1 cellular context compared by ENCODE assay signal in genomic region chr18:42412896-42413295, GRCh38.
TF ChIP-seq lines count a peak whose summit lies in the region.

No MANE protein-coding gene starts in this region.

TF ChIP-seq in WTC11, 78 proteins besides CTCF, POLR2A, EP300 and RAD21 (continued from another document):
- TF ChIP-seq FOXP4 (CRISPR knock-in tag; IDR thresholded peaks at IDR 0.05) (no peak), KAT7 (CRISPR knock-in tag; IDR thresholded peaks at IDR 0.05; ENCODE audit: borderline replicate concordance) (no peak), USF2 (CRISPR knock-in tag; IDR thresholded peaks at IDR 0.05) (no peak)
- TF ChIP-seq, protein P1, sequence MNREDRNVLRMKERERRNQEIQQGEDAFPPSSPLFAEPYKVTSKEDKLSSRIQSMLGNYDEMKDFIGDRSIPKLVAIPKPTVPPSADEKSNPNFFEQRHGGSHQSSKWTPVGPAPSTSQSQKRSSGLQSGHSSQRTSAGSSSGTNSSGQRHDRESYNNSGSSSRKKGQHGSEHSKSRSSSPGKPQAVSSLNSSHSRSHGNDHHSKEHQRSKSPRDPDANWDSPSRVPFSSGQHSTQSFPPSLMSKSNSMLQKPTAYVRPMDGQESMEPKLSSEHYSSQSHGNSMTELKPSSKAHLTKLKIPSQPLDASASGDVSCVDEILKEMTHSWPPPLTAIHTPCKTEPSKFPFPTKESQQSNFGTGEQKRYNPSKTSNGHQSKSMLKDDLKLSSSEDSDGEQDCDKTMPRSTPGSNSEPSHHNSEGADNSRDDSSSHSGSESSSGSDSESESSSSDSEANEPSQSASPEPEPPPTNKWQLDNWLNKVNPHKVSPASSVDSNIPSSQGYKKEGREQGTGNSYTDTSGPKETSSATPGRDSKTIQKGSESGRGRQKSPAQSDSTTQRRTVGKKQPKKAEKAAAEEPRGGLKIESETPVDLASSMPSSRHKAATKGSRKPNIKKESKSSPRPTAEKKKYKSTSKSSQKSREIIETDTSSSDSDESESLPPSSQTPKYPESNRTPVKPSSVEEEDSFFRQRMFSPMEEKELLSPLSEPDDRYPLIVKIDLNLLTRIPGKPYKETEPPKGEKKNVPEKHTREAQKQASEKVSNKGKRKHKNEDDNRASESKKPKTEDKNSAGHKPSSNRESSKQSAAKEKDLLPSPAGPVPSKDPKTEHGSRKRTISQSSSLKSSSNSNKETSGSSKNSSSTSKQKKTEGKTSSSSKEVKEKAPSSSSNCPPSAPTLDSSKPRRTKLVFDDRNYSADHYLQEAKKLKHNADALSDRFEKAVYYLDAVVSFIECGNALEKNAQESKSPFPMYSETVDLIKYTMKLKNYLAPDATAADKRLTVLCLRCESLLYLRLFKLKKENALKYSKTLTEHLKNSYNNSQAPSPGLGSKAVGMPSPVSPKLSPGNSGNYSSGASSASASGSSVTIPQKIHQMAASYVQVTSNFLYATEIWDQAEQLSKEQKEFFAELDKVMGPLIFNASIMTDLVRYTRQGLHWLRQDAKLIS (CRISPR knock-in tag; IDR thresholded peaks at IDR 0.05; ENCODE audit: borderline replicate concordance) = no peak
TF ChIP-seq in WTC11: peak in this region for 0.
